ENCODE assay signal across 8 cellular contexts in genomic region chr12:76558684-76559276, GRCh38. TPM values are rescaled to one million over a fixed set of nuclear protein-coding genes. Genes with fewer than 3 reads are reported as not detected.
DNase-seq lines count a peak whose midpoint lies in the region; TF ChIP-seq lines count a peak whose summit lies in the region.

No MANE protein-coding gene starts in this region.

- H3K4me3 ChIP-seq in H7 (ENCODE audit: insufficient read depth, low read depth, low read length) = peak overlapping the region; percentile 98
- peak overlapping the region; percentile 36 to 98 (median 86) for H3K4me3 ChIP-seq in adrenal gland
- H3K4me3 ChIP-seq in sigmoid colon = peak overlapping the region; percentile 72 to 90 (median 80)

- TF ChIP-seq CTCF in adrenal gland (IDR thresholded peaks at IDR 0.05) (no peak), sigmoid colon (IDR thresholded peaks at IDR 0.05) (no peak)

- TF ChIP-seq POLR2A in adrenal gland (IDR thresholded peaks at IDR 0.05) (peak in 1 of 2 donors; percentile 27), sigmoid colon (IDR thresholded peaks at IDR 0.05) (no peak)

- intact Hi-C loops in adrenal gland (cut with DNase I) = no loop called here
- intact Hi-C loops in sigmoid colon (cut with DNase I) = loop anchor here (1.0 to 5.0 kb wide), 2 partner anchors 210 to 476 kb away; partner anchors contain the start of genes BBS10 and NAP1L1

- H3K9me3 ChIP-seq in adrenal gland (replicated peaks in 1 of 3) (no peaks in the 10 kb centered on the region), sigmoid colon (no peaks in the 10 kb centered on the region)

- H3K27me3 ChIP-seq in H7 (ENCODE audit: control insufficient read depth, insufficient read depth, low read length) (no peaks in the 10 kb centered on the region), adrenal gland (no peaks in the 10 kb centered on the region), sigmoid colon (no peaks in the 10 kb centered on the region)

- in situ Hi-C loops in G401 (cut with HindIII; ENCODE audit: low sequenced_read_pairs) = no loop called here

- H3K27ac ChIP-seq in adrenal gland = peak overlapping the region; percentile 49 to 96 (median 93)
- peak overlapping the region; percentile 90 to 93 (median 92) for H3K27ac ChIP-seq in sigmoid colon

- 0 to 1% (median 1%) methylated on average over 12 to 24 of the region's 24 CpGs for WGBS in adrenal gland, 4 donors
- 0 to 1% methylated on average over 24 of the region's 24 CpGs for WGBS in sigmoid colon, 2 donors

- no peak for TF ChIP-seq EP300 in sigmoid colon (IDR thresholded peaks at IDR 0.05)

- H3K4me1 ChIP-seq in adrenal gland (replicated peaks in 1 of 2) (peaks cover 6 to 57% of the 10 kb centered on the region in 2 donors), sigmoid colon (peaks cover 0 to 23% (median 14%) of the 10 kb centered on the region in 4 donors)

- H3K36me3 ChIP-seq in H7 (replicated peaks; ENCODE audit: control insufficient read depth, insufficient read depth, low read length) = no peaks in the 10 kb centered on the region
- H3K36me3 ChIP-seq in adrenal gland (replicated peaks in 1 of 2) = no peaks in the 10 kb centered on the region
- no peaks in the 10 kb centered on the region for H3K36me3 ChIP-seq in sigmoid colon

- DNase-seq in G401 (ENCODE audit: low spot score) = peak; percentile 72
- peak; percentile 50 for DNase-seq in H7
- DNase-seq in LHCN-M2 (ENCODE audit: low read depth) = peak; percentile 15
- peak; percentile 80 for DNase-seq in T follicular helper cell (ENCODE audit: low read depth)
- DNase-seq in adrenal gland = peak; percentile 40 to 76 (median 47)
- peak; percentile 22 for DNase-seq in hepatic stellate cell (ENCODE audit: low spot score)
- DNase-seq in sigmoid colon = peak; percentile 68
- no peak for DNase-seq in DMS153 treated with DMSO at 0.1 percent for 48 hours (lab: John Stamatoyannopoulos, UW; ENCODE audit: unreplicated experiment)

RNA-seq across cellular contexts. Expression of gene OSBPL8, which starts 0.8 kb away (rescaled TPM):
- 68.4 and 77.0 TPM in 2 replicates for total RNA-seq in G401 (2014; rRNA removed; shearing (Covaris generic))
- 32.5 and 50.1 TPM in 2 replicates for total RNA-seq in H7 (2014; rRNA removed; shearing (Covaris generic))
- total RNA-seq in LHCN-M2 (2014; rRNA removed) = 50.5 and 56.8 TPM in 2 replicates
- polyA plus RNA-seq in LHCN-M2 (2012) = 12.6 TPM
- 100 to 1,000 TPM in 1 of 8 donors, 10 to 100 TPM in 7; 42.7 to 154 (median 59.3) TPM for total RNA-seq in adrenal gland
- polyA plus RNA-seq in adrenal gland = 10 to 100 TPM in 1 of 3 donors, 1 to 10 TPM in 2; 3.7 to 27.7 (median 8.0) TPM
- total RNA-seq in sigmoid colon = 10 to 100 TPM; 44.8 to 64.3 (median 52.3) TPM
- polyA plus RNA-seq in sigmoid colon = 10 to 100 TPM in 2 of 3 donors, 1 to 10 TPM in 1; 7.6 to 11.1 (median 10.8) TPM
